ENCODE assay signal across 10 cellular contexts in genomic region chr11:72280726-72281315, GRCh38. TPM values are rescaled to one million over a fixed set of nuclear protein-coding genes. Genes with fewer than 3 reads are reported as not detected.
"Had no signal": no experiment of that assay in that cellular context is flagged by ENCODE, and none has a peak within 500 bp of the region (broad histone marks: within the 10 kb centered on the region; RNA-seq: fewer than 3 reads in every experiment).

No MANE protein-coding gene starts in this region.

- H3K4me3 Mint-ChIP-seq: HFFc6 had no signal

- H3K4me1 ChIP-seq: HAP-1 had no signal

- H3K9ac ChIP-seq: GM23248 had no signal

- DNase-seq: GM23248, GOT3, HFFc6, KBM-7 had no signal

- H3K9me3 ChIP-seq: HAP-1 had no signal

- H3K27ac Mint-ChIP-seq: HFFc6 had no signal

- ATAC-seq: HCT116, HepG2 had no signal

- H3K27ac ChIP-seq: GM23248, HL-60 had no signal

- H2AFZ ChIP-seq: GM23248 had no signal

- H3K36me3 ChIP-seq: HAP-1 had no signal

- H3K4me3 ChIP-seq: GM23248, HAP-1 had no signal

- H3K9me3 Mint-ChIP-seq: HFFc6 had no signal

- FAIRE-seq: H54, HepG2 had no signal

RNA-seq across cellular contexts. Expression of gene PHOX2A, which starts 36.8 kb away (rescaled TPM):
- total RNA-seq: GM23248, HepG2, HFFc6, HT1080 had no signal
- polyA plus RNA-seq: GM23248, HepG2 had no signal
